ENCODE assay signal across 8 cellular contexts in genomic region chr1:27403065-27403726, GRCh38. TPM values are rescaled to one million over a fixed set of nuclear protein-coding genes. Genes with fewer than 3 reads are reported as not detected.
DNase-seq lines count a peak whose midpoint lies in the region; ATAC-seq lines count a peak whose summit lies in the region.

No MANE protein-coding gene starts in this region.

- no peak for ATAC-seq in GM19397 (IDR thresholded peaks at IDR 0.05; ENCODE audit: unreplicated experiment)
- ATAC-seq in HG03139 (IDR thresholded peaks at IDR 0.05; ENCODE audit: unreplicated experiment), result no peak

- no peak overlapping the region for H4K8ac ChIP-seq in neuronal stem cell (ENCODE audit: low read depth, low read length)

- no peak overlapping the region for H2AFZ ChIP-seq in neuronal stem cell (ENCODE audit: low read length)

- peaks cover 32 to 61% of the 10 kb centered on the region in 2 donors for H3K4me1 ChIP-seq in neuronal stem cell (ENCODE audit: control insufficient read depth in 2 of 2, insufficient read depth in 1 of 2, low read depth in 1 of 2, low read length in 2 of 2)

- peak overlapping the region; percentile 55 for H3K18ac ChIP-seq in neuronal stem cell (ENCODE audit: low read length)

- H4K91ac ChIP-seq in neuronal stem cell (ENCODE audit: low read depth, low read length, poor library complexity), result peak overlapping the region; percentile 2

- peak overlapping the region; percentile 44 for H2BK15ac ChIP-seq in neuronal stem cell (ENCODE audit: low read length)

- H3K27ac ChIP-seq in neuronal stem cell (replicated peaks; ENCODE audit: low read length), result no peak overlapping the region

- H3K9ac ChIP-seq in neuronal stem cell (ENCODE audit: low read depth, low read length, poor library complexity), result peak overlapping the region; percentile 25

- no peak overlapping the region for H2BK120ac ChIP-seq in neuronal stem cell (ENCODE audit: low read depth, low read length)

- H3K14ac ChIP-seq in neuronal stem cell (ENCODE audit: low read length), result no peak overlapping the region

- peak; percentile 26 for DNase-seq in stimulated activated CD4-positive, alpha-beta T cell treated with anti-CD3 and anti-CD28 coated beads, Interleukin-15, amount 100 ng/mL, for 24 hours
- DNase-seq in stimulated activated CD4-positive, alpha-beta T cell treated with anti-CD3 and anti-CD28 coated beads, Interleukin-2, amount 100 ng/mL, for 48 hours, result no peak
- DNase-seq in T1000 (lab: John Stamatoyannopoulos, UW) (peak; percentile 26), fibroblast of the conjunctiva (ENCODE audit: low read depth) (peak; percentile 66), neuronal stem cell (ENCODE audit: low spot score) (no peak), HuH-7 (ENCODE audit: low spot score) (no peak)

- no peaks in the 10 kb centered on the region for H3K79me1 ChIP-seq in neuronal stem cell (ENCODE audit: low read depth, low read length)

- H3K36me3 ChIP-seq in neuronal stem cell (replicated peaks in 1 of 2; ENCODE audit: control insufficient read depth in 2 of 2, insufficient read depth in 2 of 2, low read length in 2 of 2), result peaks cover 7 to 27% of the 10 kb centered on the region in 2 donors

- peak overlapping the region; percentile 93 for H2AK5ac ChIP-seq in neuronal stem cell (ENCODE audit: low read depth, low read length)

- H3K4ac ChIP-seq in neuronal stem cell (ENCODE audit: low read length), result no peak overlapping the region

- no peaks in the 10 kb centered on the region for H3K27me3 ChIP-seq in neuronal stem cell (ENCODE audit: control insufficient read depth in 3 of 3, insufficient read depth in 3 of 3, low read depth in 1 of 3, low read length in 3 of 3)

- no peak overlapping the region for H3K4me2 ChIP-seq in neuronal stem cell (ENCODE audit: insufficient read depth, low read length, poor library complexity, severe bottlenecking)

- WGBS in neuronal stem cell (ENCODE audit: extremely low coverage in 2 of 2, insufficient read length in 2 of 2, insufficient replicate concordance in 1 of 2), 2 donors, result no CpG with 5 or more reads among the region's 24 CpGs

- no peaks in the 10 kb centered on the region for H3K9me3 ChIP-seq in neuronal stem cell (replicated peaks in 1 of 2; ENCODE audit: control insufficient read depth in 2 of 2, insufficient read depth in 1 of 2, low read depth in 1 of 2, low read length in 2 of 2)

- H3K23ac ChIP-seq in neuronal stem cell (ENCODE audit: low read depth, low read length, poor library complexity), result no peak overlapping the region

- no peak overlapping the region for H3K4me3 ChIP-seq in neuronal stem cell (ENCODE audit: low read length in 2 of 2)

- H2BK12ac ChIP-seq in neuronal stem cell (ENCODE audit: low read length), result no peak overlapping the region

- no peak overlapping the region for H2BK5ac ChIP-seq in neuronal stem cell (ENCODE audit: low read length)

RNA-seq across cellular contexts. Expression of gene GPR3, which starts 10.8 kb away (rescaled TPM):
- 7.5 TPM for polyA plus RNA-seq in neuronal stem cell (2013, experiment 1 of 2)
- polyA plus RNA-seq in neuronal stem cell (2013, experiment 2 of 2), result 7.8 TPM

RNA-seq across cellular contexts. Expression of gene CD164L2, which starts 20.1 kb away (rescaled TPM):
- 0.07 TPM for polyA plus RNA-seq in neuronal stem cell (2013, experiment 1 of 2)
- polyA plus RNA-seq in neuronal stem cell (2013, experiment 2 of 2), result 0.10 TPM

RNA-seq across cellular contexts. Expression of gene FCN3, which starts 28.6 kb away (rescaled TPM):
- not detected for polyA plus RNA-seq in neuronal stem cell (2013, experiment 1 of 2)
- polyA plus RNA-seq in neuronal stem cell (2013, experiment 2 of 2), result not detected

RNA-seq across cellular contexts. Expression of gene MAP3K6, which starts 36.4 kb away (rescaled TPM):
- 8.4 TPM for polyA plus RNA-seq in neuronal stem cell (2013, experiment 1 of 2)
- polyA plus RNA-seq in neuronal stem cell (2013, experiment 2 of 2), result 8.3 TPM

Comparison
In these comparisons a context has a peak if more than half of its experiments do, and no peak if none do; other contexts are left out.
1. DNase-seq: peak in stimulated activated CD4-positive, alpha-beta T cell treated with anti-CD3 and anti-CD28 coated beads, Interleukin-15, amount 100 ng/mL, for 24 hours (single experiment), T1000 (single experiment) and fibroblast of the conjunctiva (single experiment); none in stimulated activated CD4-positive, alpha-beta T cell treated with anti-CD3 and anti-CD28 coated beads, Interleukin-2, amount 100 ng/mL, for 48 hours (0 of 2), neuronal stem cell (single experiment) and HuH-7 (single experiment).